37 cellular contexts compared by ENCODE assay signal in genomic region chr13:20720499-20720898, GRCh38. TPM values are rescaled to one million over a fixed set of nuclear protein-coding genes. Genes with fewer than 3 reads are reported as not detected.
"Had no signal": no experiment of that assay in that cellular context is flagged by ENCODE, and none has a peak within 500 bp of the region (broad histone marks: within the 10 kb centered on the region; RNA-seq: fewer than 3 reads in every experiment).

No MANE protein-coding gene starts in this region.

- H3K4me1 Mint-ChIP-seq: activated naive CD8-positive, alpha-beta T cell treated with anti-CD3 and anti-CD28 coated beads, Interleukin-2, amount 10 ng/mL, durations not matched to agents 7 days and 5 days; activated T-helper 17 cell treated with anti-CD3 and anti-CD28 coated beads, Interleukin-2, amount 50 U/mL, for 72 hours; central memory CD8-positive, alpha-beta T cell had no signal

- DNase-seq: activated effector memory CD4-positive, alpha-beta T cell treated with anti-CD3 and anti-CD28 coated beads, Interleukin-2, amount 50 U/mL, for 16 hours; activated effector memory CD4-positive, alpha-beta T cell treated with Interleukin-2 at 50 U/mL for 16 hours; activated gamma-delta T cell; activated gamma-delta T cell treated with Interleukin-2 at 50 U/mL for 16 hours; activated naive CD4-positive, alpha-beta T cell; activated naive CD4-positive, alpha-beta T cell treated with anti-CD3 and anti-CD28 coated beads for 36 hours; activated naive CD4-positive, alpha-beta T cell treated with anti-CD3 and anti-CD28 coated beads, Interleukin-2, amount 10 ng/mL, durations not matched to agents 7 days and 5 days; activated naive CD4-positive, alpha-beta T cell treated with anti-CD3 and anti-CD28 coated beads, Interleukin-2, amount 50 U/mL, for 16 hours; activated naive CD4-positive, alpha-beta T cell treated with Interleukin-2 at 50 U/mL for 16 hours; activated naive CD8-positive, alpha-beta T cell treated with anti-CD3 and anti-CD28 coated beads for 36 hours; activated naive CD8-positive, alpha-beta T cell treated with anti-CD3 and anti-CD28 coated beads, Interleukin-2, amount 10 ng/mL, durations not matched to agents 7 days and 5 days; activated naive CD8-positive, alpha-beta T cell treated with anti-CD3 and anti-CD28 coated beads, Interleukin-2, amount 50 U/mL, for 24 hours; activated T-cell treated with anti-CD3 and anti-CD28 coated beads for 4 hours; activated T-cell treated with anti-CD3 and anti-CD28 coated beads, Interleukin-2, amount 50 U/mL, for 1 hour; activated T-cell treated with anti-CD3 and anti-CD28 coated beads, Interleukin-2, amount 50 U/mL, for 24 hours; activated T-cell treated with anti-CD3 and anti-CD28 coated beads, Interleukin-2, amount 50 U/mL, for 4 hours; activated T-cell treated with anti-CD3 and anti-CD28 coated beads, Interleukin-2, amount 50 U/mL, for 48 hours; activated T-cell treated with anti-CD3 and anti-CD28 coated beads, Interleukin-2, amount 50 U/mL, for 72 hours; adrenal gland; amniotic stem cell; amygdala; anterior cingulate cortex; body of pancreas; brain microvascular endothelial cell; central memory CD4-positive, alpha-beta T cell; cerebellar nuclear complex had no signal

- ATAC-seq: activated naive CD4-positive, alpha-beta T cell treated with anti-CD3 and anti-CD28 coated beads, Interleukin-2, amount 50 U/mL, for 72 hours; activated naive CD8-positive, alpha-beta T cell treated with anti-CD3 and anti-CD28 coated beads, Interleukin-2, amount 50 U/mL, for 24 hours; activated T-cell treated with anti-CD3 and anti-CD28 coated beads, Interleukin-2, amount 50 U/mL, for 72 hours; activated T-helper 17 cell treated with anti-CD3 and anti-CD28 coated beads, Interleukin-2, amount 50 U/mL, for 72 hours had no signal

- H3K4me3 ChIP-seq: body of pancreas, cardiac muscle cell had no signal

- H3K27ac ChIP-seq: adrenal gland, ascending aorta, body of pancreas, brain microvascular endothelial cell, breast epithelium, cardiac muscle cell had no signal

- H3K36me3 Mint-ChIP-seq: activated naive CD4-positive, alpha-beta T cell treated with anti-CD3 and anti-CD28 coated beads, Interleukin-2, amount 10 ng/mL, durations not matched to agents 7 days and 5 days; activated naive CD4-positive, alpha-beta T cell treated with anti-CD3 and anti-CD28 coated beads, Interleukin-2, amount 50 U/mL, for 24 hours; activated naive CD4-positive, alpha-beta T cell treated with anti-CD3 and anti-CD28 coated beads, Interleukin-2, amount 50 U/mL, for 72 hours; activated naive CD8-positive, alpha-beta T cell; activated naive CD8-positive, alpha-beta T cell treated with anti-CD3 and anti-CD28 coated beads, Interleukin-2, amount 10 ng/mL, durations not matched to agents 7 days and 5 days had no signal

- H3K9me3 ChIP-seq: adrenal gland, ascending aorta, body of pancreas, breast epithelium had no signal

- H3K27me3 ChIP-seq: adrenal gland, ascending aorta, brain microvascular endothelial cell, cardiac muscle cell had no signal

- H3K9me3 Mint-ChIP-seq: activated naive CD4-positive, alpha-beta T cell treated with anti-CD3 and anti-CD28 coated beads for 36 hours; activated naive CD4-positive, alpha-beta T cell treated with anti-CD3 and anti-CD28 coated beads, Interleukin-2, amount 10 ng/mL, durations not matched to agents 7 days and 5 days; activated naive CD4-positive, alpha-beta T cell treated with anti-CD3 and anti-CD28 coated beads, Interleukin-2, amount 50 U/mL, for 24 hours; activated naive CD4-positive, alpha-beta T cell treated with anti-CD3 and anti-CD28 coated beads, Interleukin-2, amount 50 U/mL, for 72 hours; activated naive CD8-positive, alpha-beta T cell treated with anti-CD3 and anti-CD28 coated beads for 36 hours; activated naive CD8-positive, alpha-beta T cell treated with anti-CD3 and anti-CD28 coated beads, Interleukin-2, amount 10 ng/mL, durations not matched to agents 7 days and 5 days; activated naive CD8-positive, alpha-beta T cell treated with anti-CD3 and anti-CD28 coated beads, Interleukin-2, amount 50 U/mL, for 24 hours; activated T-cell treated with anti-CD3 and anti-CD28 coated beads, Interleukin-2, amount 50 U/mL, for 24 hours; activated T-cell treated with anti-CD3 and anti-CD28 coated beads, Interleukin-2, amount 50 U/mL, for 4 hours; activated T-cell treated with anti-CD3 and anti-CD28 coated beads, Interleukin-2, amount 50 U/mL, for 72 hours; activated T-helper 1 cell treated with anti-CD3 and anti-CD28 coated beads, Interleukin-12 subunit alpha, Interleukin-12 subunit beta, Interleukin-2, Interleukin-4 antibody, amounts not matched to agents 30 ng/mL and 10 ng/mL and 1 ng/mL, durations not matched to agents 14 hours and 24 hours and 36 hours; activated T-helper 17 cell treated with anti-CD3 and anti-CD28 coated beads, Interleukin-2, amount 50 U/mL, for 72 hours; activated T-helper 2 cell treated with anti-CD3 and anti-CD28 coated beads, Interferon-gamma antibody, Interleukin-2, Interleukin-4, amounts not matched to agents 10 μg/mL and 5 μg/mL and 100 μg/mL, durations not matched to agents 14 hours and 24 hours and 36 hours; central memory CD8-positive, alpha-beta T cell had no signal

- H3K27me3 Mint-ChIP-seq: activated naive CD4-positive, alpha-beta T cell treated with anti-CD3 and anti-CD28 coated beads, Interleukin-2, amount 10 ng/mL, durations not matched to agents 7 days and 5 days; activated naive CD8-positive, alpha-beta T cell; brain; central memory CD8-positive, alpha-beta T cell had no signal

- H3K4me3 Mint-ChIP-seq: activated naive CD4-positive, alpha-beta T cell treated with anti-CD3 and anti-CD28 coated beads for 36 hours; activated naive CD4-positive, alpha-beta T cell treated with anti-CD3 and anti-CD28 coated beads, Interleukin-2, amount 10 ng/mL, durations not matched to agents 7 days and 5 days; activated naive CD4-positive, alpha-beta T cell treated with anti-CD3 and anti-CD28 coated beads, Interleukin-2, amount 50 U/mL, for 24 hours; activated naive CD8-positive, alpha-beta T cell treated with anti-CD3 and anti-CD28 coated beads for 36 hours; activated naive CD8-positive, alpha-beta T cell treated with anti-CD3 and anti-CD28 coated beads, Interleukin-2, amount 10 ng/mL, durations not matched to agents 7 days and 5 days; activated naive CD8-positive, alpha-beta T cell treated with anti-CD3 and anti-CD28 coated beads, Interleukin-2, amount 50 U/mL, for 24 hours; activated T-cell treated with anti-CD3 and anti-CD28 coated beads, Interleukin-2, amount 50 U/mL, for 24 hours; activated T-cell treated with anti-CD3 and anti-CD28 coated beads, Interleukin-2, amount 50 U/mL, for 4 hours; activated T-helper 1 cell treated with anti-CD3 and anti-CD28 coated beads, Interleukin-12 subunit alpha, Interleukin-12 subunit beta, Interleukin-2, Interleukin-4 antibody, amounts not matched to agents 30 ng/mL and 10 ng/mL and 1 ng/mL, durations not matched to agents 14 hours and 24 hours and 36 hours; activated T-helper 17 cell treated with anti-CD3 and anti-CD28 coated beads, Interleukin-2, amount 50 U/mL, for 72 hours; brain; central memory CD8-positive, alpha-beta T cell had no signal

- H3K36me3 ChIP-seq: adrenal gland, ascending aorta, brain microvascular endothelial cell, breast epithelium, cardiac muscle cell had no signal

- H3K27ac Mint-ChIP-seq: activated naive CD4-positive, alpha-beta T cell treated with anti-CD3 and anti-CD28 coated beads for 36 hours; activated naive CD4-positive, alpha-beta T cell treated with anti-CD3 and anti-CD28 coated beads, Interleukin-2, amount 10 ng/mL, durations not matched to agents 7 days and 5 days; activated naive CD4-positive, alpha-beta T cell treated with anti-CD3 and anti-CD28 coated beads, Interleukin-2, amount 50 U/mL, for 24 hours; activated naive CD4-positive, alpha-beta T cell treated with anti-CD3 and anti-CD28 coated beads, Interleukin-2, amount 50 U/mL, for 72 hours; activated naive CD8-positive, alpha-beta T cell; activated naive CD8-positive, alpha-beta T cell treated with anti-CD3 and anti-CD28 coated beads for 36 hours; activated naive CD8-positive, alpha-beta T cell treated with anti-CD3 and anti-CD28 coated beads, Interleukin-2, amount 10 ng/mL, durations not matched to agents 7 days and 5 days; activated naive CD8-positive, alpha-beta T cell treated with anti-CD3 and anti-CD28 coated beads, Interleukin-2, amount 50 U/mL, for 24 hours; activated T-cell treated with anti-CD3 and anti-CD28 coated beads, Interleukin-2, amount 50 U/mL, for 24 hours; activated T-cell treated with anti-CD3 and anti-CD28 coated beads, Interleukin-2, amount 50 U/mL, for 72 hours; activated T-helper 1 cell treated with anti-CD3 and anti-CD28 coated beads, Interleukin-12 subunit alpha, Interleukin-12 subunit beta, Interleukin-2, Interleukin-4 antibody, amounts not matched to agents 30 ng/mL and 10 ng/mL and 1 ng/mL, durations not matched to agents 14 hours and 24 hours and 36 hours; activated T-helper 17 cell treated with anti-CD3 and anti-CD28 coated beads, Interleukin-2, amount 50 U/mL, for 72 hours; activated T-helper 2 cell treated with anti-CD3 and anti-CD28 coated beads, Interferon-gamma antibody, Interleukin-2, Interleukin-4, amounts not matched to agents 10 μg/mL and 5 μg/mL and 100 μg/mL, durations not matched to agents 14 hours and 24 hours and 36 hours; brain had no signal

RNA-seq across cellular contexts. Expression of gene IL17D, which starts 17.0 kb away (rescaled TPM):
- total RNA-seq: activated naive CD8-positive, alpha-beta T cell treated with anti-CD3 and anti-CD28 coated beads, Interleukin-2, amount 10 ng/mL, durations not matched to agents 7 days and 5 days; ascending aorta had no signal

RNA-seq across cellular contexts. Expression of gene EEF1AKMT1, which starts 53.3 kb away (rescaled TPM):
- total RNA-seq: ascending aorta had no signal
